Comparison of ENCODE assay signal across 8 cellular contexts in genomic region chr21:32279377-32279680, GRCh38. TPM values are rescaled to one million over a fixed set of nuclear protein-coding genes. Genes with fewer than 3 reads are reported as not detected.
DNase-seq lines count a peak whose midpoint lies in the region; ATAC-seq and TF ChIP-seq lines count a peak whose summit lies in the region.

No MANE protein-coding gene starts in this region.

- TF ChIP-seq POLR2A in NB4 (IDR thresholded peaks at IDR 0.05; ENCODE audit: extremely low read depth, insufficient read length) (no peak), erythroblast (IDR thresholded peaks at IDR 0.05; ENCODE audit: low read length) (no peak)

- peak; percentile 15 for ATAC-seq in GM19372 (IDR thresholded peaks at IDR 0.05; ENCODE audit: low read depth, unreplicated experiment)

- H3K4me3 ChIP-seq in NB4 (ENCODE audit: low read depth, low read length) (peak overlapping the region; percentile 75), epithelial cell of proximal tubule (ENCODE audit: low read depth, low read length) (peak overlapping the region; percentile 71), retinal pigment epithelial cell (ENCODE audit: low read length) (peak overlapping the region; percentile 92)

- DNase-seq in NB4 (ENCODE audit: low read depth) (no peak), epithelial cell of proximal tubule (ENCODE audit: low read depth) (no peak), retinal pigment epithelial cell (ENCODE audit: low read depth) (no peak), amniotic stem cell (lab: John Stamatoyannopoulos, UW) (no peak), erythroblast (lab: John Stamatoyannopoulos, UW) (no peak), T-helper 9 cell (no peak), ecto neural progenitor cell (ENCODE audit: low spot score) (no peak)

- TF ChIP-seq CTCF in NB4 (IDR thresholded peaks at IDR 0.05; ENCODE audit: low read depth, low read length) (no peak), epithelial cell of proximal tubule (conservative IDR thresholded peaks at IDR 0.05; ENCODE audit: low read depth, low read length) (no peak), retinal pigment epithelial cell (conservative IDR thresholded peaks at IDR 0.05; ENCODE audit: low read depth, low read length) (no peak)

RNA-seq across cellular contexts. Expression of gene MIS18A, which starts 0.5 kb away (rescaled TPM):
- total RNA-seq in epithelial cell of proximal tubule: 31.4 and 32.5 TPM in 2 replicates

RNA-seq across cellular contexts. Expression of gene MRAP, which starts 19.3 kb away (rescaled TPM):
- not detected in 2 replicates for total RNA-seq in epithelial cell of proximal tubule
